ENCODE assay signal across 24 cellular contexts in genomic region chrX:136773649-136774048, GRCh38.
"Had no signal": no experiment of that assay in that cellular context is flagged by ENCODE, and none has a peak within 500 bp of the region (broad histone marks: within the 10 kb centered on the region; RNA-seq: fewer than 3 reads in every experiment).

No MANE protein-coding gene starts in this region.

- ATAC-seq: activated CD4-positive, alpha-beta T cell treated with anti-CD3 and anti-CD28 coated beads for 36 hours; body of pancreas; PC-3 had no signal

- H3K36me3 ChIP-seq: WERI-Rb-1 had no signal

- H3K9me3 ChIP-seq: body of pancreas had no signal

- H3K9me3 Mint-ChIP-seq: activated CD4-positive, alpha-beta memory T cell treated with anti-CD3 and anti-CD28 coated beads, Interleukin-2, amount 10 ng/mL, durations not matched to agents 7 days and 5 days; activated naive CD8-positive, alpha-beta T cell treated with anti-CD3 and anti-CD28 coated beads, Interleukin-2, amount 10 ng/mL, durations not matched to agents 7 days and 5 days; T-helper 1 cell treated with Interleukin-12 subunit alpha and Interleukin-12 subunit beta and Interleukin-4 antibody, amounts not matched to agents 30 μg/mL and 1 μg/mL, for 36 hours had no signal

- H3K4me3 Mint-ChIP-seq: activated CD4-positive, alpha-beta memory T cell treated with anti-CD3 and anti-CD28 coated beads, Interleukin-2, amount 10 ng/mL, durations not matched to agents 7 days and 5 days; activated CD4-positive, alpha-beta T cell treated with anti-CD3 and anti-CD28 coated beads for 36 hours; activated naive CD8-positive, alpha-beta T cell treated with anti-CD3 and anti-CD28 coated beads, Interleukin-2, amount 10 ng/mL, durations not matched to agents 7 days and 5 days; T-helper 1 cell treated with Interleukin-12 subunit alpha and Interleukin-12 subunit beta and Interleukin-4 antibody, amounts not matched to agents 30 μg/mL and 1 μg/mL, for 36 hours had no signal

- H3K27me3 ChIP-seq: body of pancreas had no signal

- DNase-seq: activated CD4-positive, alpha-beta memory T cell treated with anti-CD3 and anti-CD28 coated beads, Interleukin-2, amount 10 ng/mL, durations not matched to agents 7 days and 5 days; activated CD4-positive, alpha-beta T cell treated with anti-CD3 and anti-CD28 coated beads for 36 hours; activated CD4-positive, alpha-beta T cell treated with anti-CD3 and anti-CD28 coated beads, Interleukin-2, amount 50 U/mL, for 1 hour; activated effector memory CD4-positive, alpha-beta T cell treated with Interleukin-2 at 50 U/mL for 16 hours; activated naive CD4-positive, alpha-beta T cell; activated naive CD8-positive, alpha-beta T cell treated with anti-CD3 and anti-CD28 coated beads, Interleukin-2, amount 10 ng/mL, durations not matched to agents 7 days and 5 days; activated T-cell treated with anti-CD3 and anti-CD28 coated beads for 4 hours; aorta; body of pancreas; central memory CD4-positive, alpha-beta T cell; Kasumi-1; KBM-7; MV-4-11; NCI-H1105 treated with DMSO at 0.1 percent for 48 hours; NCI-H1436 treated with DMSO at 0.1 percent for 48 hours; NCI-H187 treated with DMSO at 0.1 percent for 48 hours; NCI-H2081 treated with DMSO at 0.1 percent for 48 hours; NCI-H446; NCI-H524; PC-3; SHP77 treated with DMSO at 0.1 percent for 48 hours; T1000; WERI-Rb-1 had no signal

- H3K27me3 Mint-ChIP-seq: activated CD4-positive, alpha-beta memory T cell treated with anti-CD3 and anti-CD28 coated beads, Interleukin-2, amount 10 ng/mL, durations not matched to agents 7 days and 5 days; activated CD4-positive, alpha-beta T cell treated with anti-CD3 and anti-CD28 coated beads for 36 hours; activated naive CD8-positive, alpha-beta T cell treated with anti-CD3 and anti-CD28 coated beads, Interleukin-2, amount 10 ng/mL, durations not matched to agents 7 days and 5 days had no signal

- H3K27ac Mint-ChIP-seq: activated CD4-positive, alpha-beta memory T cell treated with anti-CD3 and anti-CD28 coated beads, Interleukin-2, amount 10 ng/mL, durations not matched to agents 7 days and 5 days; activated CD4-positive, alpha-beta T cell treated with anti-CD3 and anti-CD28 coated beads for 36 hours; activated naive CD8-positive, alpha-beta T cell treated with anti-CD3 and anti-CD28 coated beads, Interleukin-2, amount 10 ng/mL, durations not matched to agents 7 days and 5 days; T-helper 1 cell treated with Interleukin-12 subunit alpha and Interleukin-12 subunit beta and Interleukin-4 antibody, amounts not matched to agents 30 μg/mL and 1 μg/mL, for 36 hours had no signal

- H3K4me1 ChIP-seq: body of pancreas had no signal

- H3K4me3 ChIP-seq: body of pancreas had no signal
